In the genomic region with DNA sequence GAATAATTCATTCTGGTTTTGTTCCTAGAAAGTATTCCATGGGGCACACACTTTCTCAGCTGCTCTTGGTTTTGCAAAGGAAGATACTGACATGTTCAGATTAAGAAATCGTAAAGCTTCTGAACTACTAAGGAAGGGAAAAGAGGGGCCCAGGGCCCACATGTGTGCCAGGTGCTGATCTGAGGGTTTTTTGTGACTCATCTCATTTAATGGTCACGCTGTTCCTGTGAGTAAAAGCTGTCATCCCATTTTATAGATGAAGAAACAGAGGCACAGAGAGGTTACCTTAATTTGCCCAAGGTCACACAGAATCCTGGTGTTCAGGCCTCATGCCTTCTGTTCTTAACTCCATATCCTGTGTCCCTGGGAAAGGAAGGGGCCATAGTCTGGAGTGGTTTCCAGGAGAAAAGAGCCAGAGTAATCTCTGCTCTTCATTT, we compare ENCODE assay signal across 1 cellular context.
TF ChIP-seq lines count a peak whose summit lies in the region.

No MANE protein-coding gene starts in this region.

TF ChIP-seq in HepG2, 621 proteins besides CTCF, POLR2A, EP300 and RAD21 (continued from another document and continues in another):
- TF ChIP-seq, protein P1, sequence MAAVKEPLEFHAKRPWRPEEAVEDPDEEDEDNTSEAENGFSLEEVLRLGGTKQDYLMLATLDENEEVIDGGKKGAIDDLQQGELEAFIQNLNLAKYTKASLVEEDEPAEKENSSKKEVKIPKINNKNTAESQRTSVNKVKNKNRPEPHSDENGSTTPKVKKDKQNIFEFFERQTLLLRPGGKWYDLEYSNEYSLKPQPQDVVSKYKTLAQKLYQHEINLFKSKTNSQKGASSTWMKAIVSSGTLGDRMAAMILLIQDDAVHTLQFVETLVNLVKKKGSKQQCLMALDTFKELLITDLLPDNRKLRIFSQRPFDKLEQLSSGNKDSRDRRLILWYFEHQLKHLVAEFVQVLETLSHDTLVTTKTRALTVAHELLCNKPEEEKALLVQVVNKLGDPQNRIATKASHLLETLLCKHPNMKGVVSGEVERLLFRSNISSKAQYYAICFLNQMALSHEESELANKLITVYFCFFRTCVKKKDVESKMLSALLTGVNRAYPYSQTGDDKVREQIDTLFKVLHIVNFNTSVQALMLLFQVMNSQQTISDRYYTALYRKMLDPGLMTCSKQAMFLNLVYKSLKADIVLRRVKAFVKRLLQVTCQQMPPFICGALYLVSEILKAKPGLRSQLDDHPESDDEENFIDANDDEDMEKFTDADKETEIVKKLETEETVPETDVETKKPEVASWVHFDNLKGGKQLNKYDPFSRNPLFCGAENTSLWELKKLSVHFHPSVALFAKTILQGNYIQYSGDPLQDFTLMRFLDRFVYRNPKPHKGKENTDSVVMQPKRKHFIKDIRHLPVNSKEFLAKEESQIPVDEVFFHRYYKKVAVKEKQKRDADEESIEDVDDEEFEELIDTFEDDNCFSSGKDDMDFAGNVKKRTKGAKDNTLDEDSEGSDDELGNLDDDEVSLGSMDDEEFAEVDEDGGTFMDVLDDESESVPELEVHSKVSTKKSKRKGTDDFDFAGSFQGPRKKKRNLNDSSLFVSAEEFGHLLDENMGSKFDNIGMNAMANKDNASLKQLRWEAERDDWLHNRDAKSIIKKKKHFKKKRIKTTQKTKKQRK (IDR thresholded peaks at IDR 0.05; ENCODE audit: low read length), result no peak
- TF ChIP-seq ATF1 (CRISPR knock-in tag; IDR thresholded peaks at IDR 0.05) (no peak), NCOA5 (CRISPR knock-in tag; IDR thresholded peaks at IDR 0.05) (no peak), ZNF558 (CRISPR knock-in tag; IDR thresholded peaks at IDR 0.05; ENCODE audit: borderline replicate concordance) (no peak), ESRRA (CRISPR knock-in tag; IDR thresholded peaks at IDR 0.05; ENCODE audit: low read depth) (peak; percentile 56; the same call in 1 of the 2 replicates), DR1 (CRISPR knock-in tag; IDR thresholded peaks at IDR 0.05) (no peak), KMT2A (CRISPR knock-in tag; IDR thresholded peaks at IDR 0.05) (no peak), ZNF749 (CRISPR knock-in tag; IDR thresholded peaks at IDR 0.05; ENCODE audit: borderline replicate concordance) (no peak), HES4 (CRISPR knock-in tag; IDR thresholded peaks at IDR 0.05; ENCODE audit: borderline replicate concordance) (no peak), SOX5 (CRISPR knock-in tag; IDR thresholded peaks at IDR 0.05; ENCODE audit: borderline replicate concordance) (no peak), NCOR1 (IDR thresholded peaks at IDR 0.05; ENCODE audit: borderline replicate concordance, low read length) (no peak), MTA3 (CRISPR knock-in tag; IDR thresholded peaks at IDR 0.05) (no peak), ADNP (CRISPR knock-in tag; IDR thresholded peaks at IDR 0.05) (0 out of 2 replicates have a peak, but pooled peaks have one; percentile 56), HNRNPK (IDR thresholded peaks at IDR 0.05; ENCODE audit: low read depth, low read length, poor library complexity, severe bottlenecking) (no peak), ZNF3 (CRISPR knock-in tag; IDR thresholded peaks at IDR 0.05) (no peak), ATRX (CRISPR knock-in tag; IDR thresholded peaks at IDR 0.05; ENCODE audit: borderline replicate concordance) (no peak), DNMT3B (CRISPR knock-in tag; conservative IDR thresholded peaks at IDR 0.05) (no peak), HOXA3 (CRISPR knock-in tag; IDR thresholded peaks at IDR 0.05) (no peak), RCOR2 (CRISPR knock-in tag; IDR thresholded peaks at IDR 0.05) (peak; percentile 44; the same call in 1 of the 2 replicates), KMT2B (CRISPR knock-in tag; IDR thresholded peaks at IDR 0.05) (no peak), HNRNPLL (IDR thresholded peaks at IDR 0.05; ENCODE audit: low read depth, low read length, poor library complexity, severe bottlenecking) (no peak), PCBP2 (optimal IDR thresholded peaks at IDR 0.05; ENCODE audit: low read depth, low read length, poor library complexity, severe bottlenecking) (no peak), GZF1 (CRISPR knock-in tag; IDR thresholded peaks at IDR 0.05) (no peak), ZSCAN20 (CRISPR knock-in tag; IDR thresholded peaks at IDR 0.05; ENCODE audit: borderline replicate concordance) (no peak), MAFF (IDR thresholded peaks at IDR 0.05; ENCODE audit: low read depth, low read length) (no peak), ZSCAN22 (CRISPR knock-in tag; IDR thresholded peaks at IDR 0.05) (no peak), ZNF180 (CRISPR knock-in tag; IDR thresholded peaks at IDR 0.05; ENCODE audit: borderline replicate concordance, low read depth) (no peak), MIER2 (CRISPR knock-in tag; IDR thresholded peaks at IDR 0.05) (no peak), SMC3 (IDR thresholded peaks at IDR 0.05; ENCODE audit: low read length) (no peak), MEIS1 (CRISPR knock-in tag; IDR thresholded peaks at IDR 0.05; ENCODE audit: borderline replicate concordance) (no peak), RBFOX2 (IDR thresholded peaks at IDR 0.05; ENCODE audit: low read depth, low read length) (no peak)
- TF ChIP-seq, protein P2, sequence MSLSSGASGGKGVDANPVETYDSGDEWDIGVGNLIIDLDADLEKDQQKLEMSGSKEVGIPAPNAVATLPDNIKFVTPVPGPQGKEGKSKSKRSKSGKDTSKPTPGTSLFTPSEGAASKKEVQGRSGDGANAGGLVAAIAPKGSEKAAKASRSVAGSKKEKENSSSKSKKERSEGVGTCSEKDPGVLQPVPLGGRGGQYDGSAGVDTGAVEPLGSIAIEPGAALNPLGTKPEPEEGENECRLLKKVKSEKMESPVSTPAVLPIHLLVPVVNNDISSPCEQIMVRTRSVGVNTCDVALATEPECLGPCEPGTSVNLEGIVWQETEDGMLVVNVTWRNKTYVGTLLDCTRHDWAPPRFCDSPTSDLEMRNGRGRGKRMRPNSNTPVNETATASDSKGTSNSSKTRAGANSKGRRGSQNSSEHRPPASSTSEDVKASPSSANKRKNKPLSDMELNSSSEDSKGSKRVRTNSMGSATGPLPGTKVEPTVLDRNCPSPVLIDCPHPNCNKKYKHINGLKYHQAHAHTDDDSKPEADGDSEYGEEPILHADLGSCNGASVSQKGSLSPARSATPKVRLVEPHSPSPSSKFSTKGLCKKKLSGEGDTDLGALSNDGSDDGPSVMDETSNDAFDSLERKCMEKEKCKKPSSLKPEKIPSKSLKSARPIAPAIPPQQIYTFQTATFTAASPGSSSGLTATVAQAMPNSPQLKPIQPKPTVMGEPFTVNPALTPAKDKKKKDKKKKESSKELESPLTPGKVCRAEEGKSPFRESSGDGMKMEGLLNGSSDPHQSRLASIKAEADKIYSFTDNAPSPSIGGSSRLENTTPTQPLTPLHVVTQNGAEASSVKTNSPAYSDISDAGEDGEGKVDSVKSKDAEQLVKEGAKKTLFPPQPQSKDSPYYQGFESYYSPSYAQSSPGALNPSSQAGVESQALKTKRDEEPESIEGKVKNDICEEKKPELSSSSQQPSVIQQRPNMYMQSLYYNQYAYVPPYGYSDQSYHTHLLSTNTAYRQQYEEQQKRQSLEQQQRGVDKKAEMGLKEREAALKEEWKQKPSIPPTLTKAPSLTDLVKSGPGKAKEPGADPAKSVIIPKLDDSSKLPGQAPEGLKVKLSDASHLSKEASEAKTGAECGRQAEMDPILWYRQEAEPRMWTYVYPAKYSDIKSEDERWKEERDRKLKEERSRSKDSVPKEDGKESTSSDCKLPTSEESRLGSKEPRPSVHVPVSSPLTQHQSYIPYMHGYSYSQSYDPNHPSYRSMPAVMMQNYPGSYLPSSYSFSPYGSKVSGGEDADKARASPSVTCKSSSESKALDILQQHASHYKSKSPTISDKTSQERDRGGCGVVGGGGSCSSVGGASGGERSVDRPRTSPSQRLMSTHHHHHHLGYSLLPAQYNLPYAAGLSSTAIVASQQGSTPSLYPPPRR (CRISPR knock-in tag; IDR thresholded peaks at IDR 0.05; ENCODE audit: borderline replicate concordance), result no peak
- TF ChIP-seq, protein P3, sequence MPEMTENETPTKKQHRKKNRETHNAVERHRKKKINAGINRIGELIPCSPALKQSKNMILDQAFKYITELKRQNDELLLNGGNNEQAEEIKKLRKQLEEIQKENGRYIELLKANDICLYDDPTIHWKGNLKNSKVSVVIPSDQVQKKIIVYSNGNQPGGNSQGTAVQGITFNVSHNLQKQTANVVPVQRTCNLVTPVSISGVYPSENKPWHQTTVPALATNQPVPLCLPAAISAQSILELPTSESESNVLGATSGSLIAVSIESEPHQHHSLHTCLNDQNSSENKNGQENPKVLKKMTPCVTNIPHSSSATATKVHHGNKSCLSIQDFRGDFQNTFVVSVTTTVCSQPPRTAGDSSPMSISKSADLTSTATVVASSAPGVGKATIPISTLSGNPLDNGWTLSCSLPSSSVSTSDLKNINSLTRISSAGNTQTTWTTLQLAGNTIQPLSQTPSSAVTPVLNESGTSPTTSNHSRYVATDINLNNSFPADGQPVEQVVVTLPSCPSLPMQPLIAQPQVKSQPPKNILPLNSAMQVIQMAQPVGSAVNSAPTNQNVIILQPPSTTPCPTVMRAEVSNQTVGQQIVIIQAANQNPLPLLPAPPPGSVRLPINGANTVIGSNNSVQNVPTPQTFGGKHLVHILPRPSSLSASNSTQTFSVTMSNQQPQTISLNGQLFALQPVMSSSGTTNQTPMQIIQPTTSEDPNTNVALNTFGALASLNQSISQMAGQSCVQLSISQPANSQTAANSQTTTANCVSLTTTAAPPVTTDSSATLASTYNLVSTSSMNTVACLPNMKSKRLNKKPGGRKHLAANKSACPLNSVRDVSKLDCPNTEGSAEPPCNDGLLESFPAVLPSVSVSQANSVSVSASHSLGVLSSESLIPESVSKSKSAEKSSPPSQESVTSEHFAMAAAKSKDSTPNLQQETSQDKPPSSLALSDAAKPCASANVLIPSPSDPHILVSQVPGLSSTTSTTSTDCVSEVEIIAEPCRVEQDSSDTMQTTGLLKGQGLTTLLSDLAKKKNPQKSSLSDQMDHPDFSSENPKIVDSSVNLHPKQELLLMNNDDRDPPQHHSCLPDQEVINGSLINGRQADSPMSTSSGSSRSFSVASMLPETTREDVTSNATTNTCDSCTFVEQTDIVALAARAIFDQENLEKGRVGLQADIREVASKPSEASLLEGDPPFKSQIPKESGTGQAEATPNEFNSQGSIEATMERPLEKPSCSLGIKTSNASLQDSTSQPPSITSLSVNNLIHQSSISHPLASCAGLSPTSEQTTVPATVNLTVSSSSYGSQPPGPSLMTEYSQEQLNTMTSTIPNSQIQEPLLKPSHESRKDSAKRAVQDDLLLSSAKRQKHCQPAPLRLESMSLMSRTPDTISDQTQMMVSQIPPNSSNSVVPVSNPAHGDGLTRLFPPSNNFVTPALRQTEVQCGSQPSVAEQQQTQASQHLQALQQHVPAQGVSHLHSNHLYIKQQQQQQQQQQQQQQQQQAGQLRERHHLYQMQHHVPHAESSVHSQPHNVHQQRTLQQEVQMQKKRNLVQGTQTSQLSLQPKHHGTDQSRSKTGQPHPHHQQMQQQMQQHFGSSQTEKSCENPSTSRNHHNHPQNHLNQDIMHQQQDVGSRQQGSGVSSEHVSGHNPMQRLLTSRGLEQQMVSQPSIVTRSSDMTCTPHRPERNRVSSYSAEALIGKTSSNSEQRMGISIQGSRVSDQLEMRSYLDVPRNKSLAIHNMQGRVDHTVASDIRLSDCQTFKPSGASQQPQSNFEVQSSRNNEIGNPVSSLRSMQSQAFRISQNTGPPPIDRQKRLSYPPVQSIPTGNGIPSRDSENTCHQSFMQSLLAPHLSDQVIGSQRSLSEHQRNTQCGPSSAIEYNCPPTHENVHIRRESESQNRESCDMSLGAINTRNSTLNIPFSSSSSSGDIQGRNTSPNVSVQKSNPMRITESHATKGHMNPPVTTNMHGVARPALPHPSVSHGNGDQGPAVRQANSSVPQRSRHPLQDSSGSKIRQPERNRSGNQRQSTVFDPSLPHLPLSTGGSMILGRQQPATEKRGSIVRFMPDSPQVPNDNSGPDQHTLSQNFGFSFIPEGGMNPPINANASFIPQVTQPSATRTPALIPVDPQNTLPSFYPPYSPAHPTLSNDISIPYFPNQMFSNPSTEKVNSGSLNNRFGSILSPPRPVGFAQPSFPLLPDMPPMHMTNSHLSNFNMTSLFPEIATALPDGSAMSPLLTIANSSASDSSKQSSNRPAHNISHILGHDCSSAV (CRISPR knock-in tag; IDR thresholded peaks at IDR 0.05; ENCODE audit: borderline replicate concordance), result no peak
- TF ChIP-seq, protein P4, sequence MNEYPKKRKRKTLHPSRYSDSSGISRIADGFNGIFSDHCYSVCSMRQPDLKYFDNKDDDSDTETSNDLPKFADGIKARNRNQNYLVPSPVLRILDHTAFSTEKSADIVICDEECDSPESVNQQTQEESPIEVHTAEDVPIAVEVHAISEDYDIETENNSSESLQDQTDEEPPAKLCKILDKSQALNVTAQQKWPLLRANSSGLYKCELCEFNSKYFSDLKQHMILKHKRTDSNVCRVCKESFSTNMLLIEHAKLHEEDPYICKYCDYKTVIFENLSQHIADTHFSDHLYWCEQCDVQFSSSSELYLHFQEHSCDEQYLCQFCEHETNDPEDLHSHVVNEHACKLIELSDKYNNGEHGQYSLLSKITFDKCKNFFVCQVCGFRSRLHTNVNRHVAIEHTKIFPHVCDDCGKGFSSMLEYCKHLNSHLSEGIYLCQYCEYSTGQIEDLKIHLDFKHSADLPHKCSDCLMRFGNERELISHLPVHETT (CRISPR knock-in tag; conservative IDR thresholded peaks at IDR 0.05), result no peak
- TF ChIP-seq, protein P5, sequence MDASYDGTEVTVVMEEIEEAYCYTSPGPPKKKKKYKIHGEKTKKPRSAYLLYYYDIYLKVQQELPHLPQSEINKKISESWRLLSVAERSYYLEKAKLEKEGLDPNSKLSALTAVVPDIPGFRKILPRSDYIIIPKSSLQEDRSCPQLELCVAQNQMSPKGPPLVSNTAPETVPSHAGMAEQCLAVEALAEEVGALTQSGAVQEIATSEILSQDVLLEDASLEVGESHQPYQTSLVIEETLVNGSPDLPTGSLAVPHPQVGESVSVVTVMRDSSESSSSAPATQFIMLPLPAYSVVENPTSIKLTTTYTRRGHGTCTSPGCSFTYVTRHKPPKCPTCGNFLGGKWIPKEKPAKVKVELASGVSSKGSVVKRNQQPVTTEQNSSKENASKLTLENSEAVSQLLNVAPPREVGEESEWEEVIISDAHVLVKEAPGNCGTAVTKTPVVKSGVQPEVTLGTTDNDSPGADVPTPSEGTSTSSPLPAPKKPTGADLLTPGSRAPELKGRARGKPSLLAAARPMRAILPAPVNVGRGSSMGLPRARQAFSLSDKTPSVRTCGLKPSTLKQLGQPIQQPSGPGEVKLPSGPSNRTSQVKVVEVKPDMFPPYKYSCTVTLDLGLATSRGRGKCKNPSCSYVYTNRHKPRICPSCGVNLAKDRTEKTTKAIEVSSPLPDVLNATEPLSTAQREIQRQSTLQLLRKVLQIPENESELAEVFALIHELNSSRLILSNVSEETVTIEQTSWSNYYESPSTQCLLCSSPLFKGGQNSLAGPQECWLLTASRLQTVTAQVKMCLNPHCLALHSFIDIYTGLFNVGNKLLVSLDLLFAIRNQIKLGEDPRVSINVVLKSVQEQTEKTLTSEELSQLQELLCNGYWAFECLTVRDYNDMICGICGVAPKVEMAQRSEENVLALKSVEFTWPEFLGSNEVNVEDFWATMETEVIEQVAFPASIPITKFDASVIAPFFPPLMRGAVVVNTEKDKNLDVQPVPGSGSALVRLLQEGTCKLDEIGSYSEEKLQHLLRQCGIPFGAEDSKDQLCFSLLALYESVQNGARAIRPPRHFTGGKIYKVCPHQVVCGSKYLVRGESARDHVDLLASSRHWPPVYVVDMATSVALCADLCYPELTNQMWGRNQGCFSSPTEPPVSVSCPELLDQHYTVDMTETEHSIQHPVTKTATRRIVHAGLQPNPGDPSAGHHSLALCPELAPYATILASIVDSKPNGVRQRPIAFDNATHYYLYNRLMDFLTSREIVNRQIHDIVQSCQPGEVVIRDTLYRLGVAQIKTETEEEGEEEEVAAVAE (CRISPR knock-in tag; IDR thresholded peaks at IDR 0.05; ENCODE audit: borderline replicate concordance), result 0 out of 2 replicates have a peak, but pooled peaks have one; percentile 28
